In the genomic region with DNA sequence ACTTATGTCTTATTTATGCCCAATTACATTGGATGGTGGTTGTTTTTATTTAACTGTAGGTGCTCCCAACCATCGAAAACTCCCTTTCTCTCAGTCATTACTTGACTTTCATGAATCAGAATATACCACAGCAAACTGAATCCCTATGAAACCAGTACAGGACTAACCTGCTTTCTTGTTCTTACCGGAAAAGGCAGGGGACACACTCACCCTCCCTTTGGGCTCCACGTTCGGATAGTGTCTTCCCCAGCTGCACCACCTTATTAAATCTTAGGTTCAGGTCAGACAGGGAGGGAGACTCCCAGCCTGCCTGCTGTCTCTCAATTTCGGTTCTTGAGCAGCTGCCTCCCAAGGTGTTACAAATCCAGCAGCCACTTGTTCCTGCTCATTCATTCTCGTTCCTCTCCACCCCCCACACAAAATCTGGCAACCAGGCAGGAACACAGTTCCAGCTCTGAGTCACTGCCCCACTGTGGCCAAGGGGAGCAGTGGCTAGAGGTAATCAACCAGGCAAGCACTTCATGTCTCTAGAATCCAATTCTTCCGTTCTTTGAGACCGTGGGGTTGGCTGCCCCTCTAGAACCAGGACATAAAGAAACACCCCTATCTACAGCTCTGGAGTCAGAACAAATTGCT, we compare ENCODE assay signal across 9 cellular contexts.
A peak's percentile ranks its signal among the peaks of the same experiment; 100 is the strongest.
DNase-seq lines count a peak whose midpoint lies in the region; ATAC-seq and TF ChIP-seq lines count a peak whose summit lies in the region.
"Had no signal": no experiment of that assay in that cellular context is flagged by ENCODE, and none has a peak within 500 bp of the region (broad histone marks: within the 10 kb centered on the region; RNA-seq: fewer than 3 reads in every experiment).

No MANE protein-coding gene starts in this region.

- H3K27me3 ChIP-seq in HAP-1 (ENCODE audit: low read depth): no peaks in the 10 kb centered on the region

- in situ Hi-C loops in HAP-1 (cut with MboI; ENCODE audit: low sequenced_read_pairs): no loop called here

- DNase-seq in NCI-H446 treated with DMSO at 0.1 percent for 48 hours (lab: John Stamatoyannopoulos, UW) (peak; percentile 60), fibroblast of the aortic adventitia (ENCODE audit: low read depth) (peak; percentile 48), sciatic nerve (ENCODE audit: low spot score) (no peak), HAP-1 (ENCODE audit: low spot score in 2 of 2) (no peak)

- ATAC-seq in GM21786 (IDR thresholded peaks at IDR 0.05; ENCODE audit: unreplicated experiment) (peak; percentile 48), sciatic nerve (peak; percentile 56), GM19452 (IDR thresholded peaks at IDR 0.05; ENCODE audit: unreplicated experiment) (no peak), GM19328 (IDR thresholded peaks at IDR 0.05; ENCODE audit: unreplicated experiment) (no peak), HG02981 (IDR thresholded peaks at IDR 0.05; ENCODE audit: unreplicated experiment) (no peak)

- intact Hi-C loops in sciatic nerve (cut with DNase I): no loop called here

- H3K4me1 ChIP-seq in HAP-1: no peaks in the 10 kb centered on the region; the same call in 1 of the 2 replicates
- H3K4me1 ChIP-seq: SJSA1 had no signal

- H3K4me3 ChIP-seq in fibroblast of the aortic adventitia (ENCODE audit: low read depth, low read length): no peak overlapping the region
- H3K4me3 ChIP-seq in HAP-1: no peak overlapping the region
- H3K4me3 ChIP-seq: SJSA1 had no signal

- H3K36me3 ChIP-seq in HAP-1 (replicated peaks): no peaks in the 10 kb centered on the region
- H3K36me3 ChIP-seq: SJSA1 had no signal

- H3K9me3 ChIP-seq in HAP-1: no peaks in the 10 kb centered on the region
- H3K9me3 ChIP-seq: SJSA1 had no signal

- peak; percentile 39 for TF ChIP-seq CTCF in fibroblast of the aortic adventitia (IDR thresholded peaks at IDR 0.05; ENCODE audit: insufficient read depth, low read length)

Comparison
In these comparisons a context has a peak if more than half of its experiments do, and no peak if none do; other contexts are left out.
1. ATAC-seq: peak in GM21786 (single experiment) and sciatic nerve (single experiment); none in GM19452 (single experiment), GM19328 (single experiment) and HG02981 (single experiment).
2. DNase-seq: peak in NCI-H446 treated with DMSO at 0.1 percent for 48 hours (single experiment) and fibroblast of the aortic adventitia (single experiment); none in sciatic nerve (single experiment) and HAP-1 (0 of 2).